10 cellular contexts compared by ENCODE assay signal in the genomic region with DNA sequence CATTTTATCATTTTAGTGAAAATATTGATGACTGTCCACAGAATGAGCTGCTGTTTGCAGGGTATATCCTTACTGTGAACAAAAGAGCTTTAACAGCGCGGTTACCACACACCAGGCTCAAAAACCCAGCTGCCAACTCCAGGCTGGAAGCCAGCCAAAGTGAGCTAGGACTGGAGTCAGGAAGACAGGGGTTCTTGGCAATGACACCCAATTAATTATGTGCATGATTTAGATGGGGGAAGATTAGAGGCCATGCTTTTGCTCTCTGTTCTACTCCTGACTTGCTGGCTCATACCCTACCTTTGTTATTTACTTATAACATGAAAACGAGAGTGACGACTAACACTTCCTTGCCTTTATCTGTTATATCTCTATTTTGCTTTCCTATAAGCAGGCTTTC. TPM values are rescaled to one million over a fixed set of nuclear protein-coding genes. Genes with fewer than 3 reads are reported as not detected.
A peak's percentile ranks its signal among the peaks of the same experiment; 100 is the strongest.
DNase-seq lines count a peak whose midpoint lies in the region; ATAC-seq and TF ChIP-seq lines count a peak whose summit lies in the region.
"Had no signal": no experiment of that assay in that cellular context is flagged by ENCODE, and none has a peak within 500 bp of the region (broad histone marks: within the 10 kb centered on the region; RNA-seq: fewer than 3 reads in every experiment).

No MANE protein-coding gene starts in this region.

- DNase-seq in LNCaP clone FGC (ENCODE audit: low read depth) = peak; percentile 75
- peak; percentile 98 for DNase-seq in NCI-H345 (lab: John Stamatoyannopoulos, UW)
- DNase-seq in body of pancreas = peak; percentile 40 to 71 (median 68)
- DNase-seq in pons (ENCODE audit: low spot score) = peak; percentile 79
- DNase-seq in Kasumi-1 (lab: John Stamatoyannopoulos, UW) = no peak
- no peak for DNase-seq in T-helper 9 cell
- DNase-seq in activated CD4-positive, CD25-positive, alpha-beta regulatory T cell (lab: John Stamatoyannopoulos, UW) = no peak
- no peak for DNase-seq in effector memory CD4-positive, alpha-beta T cell

- peak; percentile 69 for ATAC-seq in body of pancreas
- ATAC-seq: natural killer cell treated with Interleukin-12 subunit alpha and Interleukin-12 subunit beta and Interleukin-15 and Interleukin-18, amount 100 ng/mL, for 72 hours; Panc1 had no signal

- H3K4me3 ChIP-seq in LNCaP clone FGC (ENCODE audit: low read depth, low read length) = no peak overlapping the region
- no peak overlapping the region for H3K4me3 ChIP-seq in body of pancreas
- no peak overlapping the region for H3K4me3 ChIP-seq in effector memory CD4-positive, alpha-beta T cell (ENCODE audit: insufficient read depth, low read depth, low read length, poor library complexity, severe bottlenecking)

- H3K9me3 ChIP-seq in body of pancreas = no peaks in the 10 kb centered on the region
- H3K9me3 ChIP-seq in effector memory CD4-positive, alpha-beta T cell (ENCODE audit: control insufficient read depth, low read length) = no peaks in the 10 kb centered on the region

- TF ChIP-seq CTCF in LNCaP clone FGC (IDR thresholded peaks at IDR 0.05; ENCODE audit: control insufficient read depth, extremely low read depth, insufficient read depth) (no peak), body of pancreas (IDR thresholded peaks at IDR 0.05) (no peak)

- no peaks in the 10 kb centered on the region for H3K36me3 ChIP-seq in body of pancreas (replicated peaks in 1 of 2; ENCODE audit: insufficient read depth in 1 of 2, low read depth in 2 of 2)
- H3K36me3 ChIP-seq in effector memory CD4-positive, alpha-beta T cell (ENCODE audit: control insufficient read depth, insufficient read depth, low read length) = no peaks in the 10 kb centered on the region

- intact Hi-C loops in body of pancreas (cut with DNase I) = loop anchor here (10.0 kb wide), 1 partner anchor 123 kb away; no protein-coding TSS in a partner anchor

- H3K27me3 ChIP-seq in body of pancreas = no peaks in the 10 kb centered on the region
- no peaks in the 10 kb centered on the region for H3K27me3 ChIP-seq in effector memory CD4-positive, alpha-beta T cell (replicated peaks; ENCODE audit: control insufficient read depth, insufficient read depth, low read length, poor library complexity, severe bottlenecking)

- peak overlapping the region in 1 of 4 donors; percentile 34 for H3K27ac ChIP-seq in body of pancreas
- no peak overlapping the region for H3K27ac ChIP-seq in effector memory CD4-positive, alpha-beta T cell (ENCODE audit: insufficient read depth, low read length, poor library complexity, severe bottlenecking)

- TF ChIP-seq POLR2A in body of pancreas (IDR thresholded peaks at IDR 0.05) = no peak

- H3K4me1 ChIP-seq in body of pancreas = no peaks in the 10 kb centered on the region
- H3K4me1 ChIP-seq in effector memory CD4-positive, alpha-beta T cell (ENCODE audit: control insufficient read depth, insufficient read depth, low read length, poor library complexity, severe bottlenecking) = no peaks in the 10 kb centered on the region

- WGBS in body of pancreas, 2 donors = 26 to 39% methylated on average over 4 of the region's 4 CpGs

RNA-seq across cellular contexts. Expression of a gene that starts 10.5 kb away (rescaled TPM):
- 10 to 100 TPM; 13.5 to 14.5 TPM for total RNA-seq in body of pancreas

Comparison
In these comparisons a context has a peak if more than half of its experiments do, and no peak if none do; other contexts are left out.
1. DNase-seq: peak in LNCaP clone FGC (single experiment), NCI-H345 (single experiment), body of pancreas (4 of 4) and pons (single experiment); none in Kasumi-1 (0 of 2), T-helper 9 cell (single experiment), activated CD4-positive, CD25-positive, alpha-beta regulatory T cell (0 of 4) and effector memory CD4-positive, alpha-beta T cell (0 of 3).